ENCODE assay signal across 10 cellular contexts in the genomic region with DNA sequence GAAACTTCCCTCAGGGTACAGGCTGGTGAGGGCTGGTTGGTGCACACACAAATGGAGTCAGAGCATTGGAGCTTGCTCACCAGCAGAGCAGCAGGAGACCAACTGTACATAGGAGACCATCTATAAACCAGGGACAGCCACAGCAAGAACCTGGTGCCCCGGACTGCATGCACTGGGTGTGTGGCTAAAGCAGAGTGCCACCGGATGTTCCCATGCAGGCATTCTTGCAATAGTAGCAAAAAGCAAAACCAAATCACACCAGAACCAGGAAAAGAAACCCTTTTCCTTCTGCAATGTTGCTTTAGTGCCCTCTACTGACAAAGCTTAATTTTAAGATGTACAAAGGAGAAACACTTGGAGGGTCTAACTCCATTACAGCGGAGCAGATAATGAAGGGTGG.
DNase-seq lines count a peak whose midpoint lies in the region; TF ChIP-seq lines count a peak whose summit lies in the region.
"Had no signal": no experiment of that assay in that cellular context is flagged by ENCODE, and none has a peak within 500 bp of the region (broad histone marks: within the 10 kb centered on the region; RNA-seq: fewer than 3 reads in every experiment).

No MANE protein-coding gene starts in this region.

- no peak for TF ChIP-seq POLR2A in vagina (IDR thresholded peaks at IDR 0.05)

- peaks cover 3% of the 10 kb centered on the region for H3K9me3 Mint-ChIP-seq in neural crest cell

- H3K27ac ChIP-seq in brain microvascular endothelial cell (no peak overlapping the region), vagina (no peak overlapping the region)
- H3K27ac ChIP-seq: esophagus squamous epithelium had no signal

- H3K36me3 ChIP-seq in brain microvascular endothelial cell (replicated peaks) = no peaks in the 10 kb centered on the region
- H3K36me3 ChIP-seq in HAP-1 (replicated peaks) = no peaks in the 10 kb centered on the region
- no peaks in the 10 kb centered on the region for H3K36me3 ChIP-seq in vagina
- H3K36me3 ChIP-seq: esophagus squamous epithelium had no signal

- no peaks in the 10 kb centered on the region for H3K27me3 Mint-ChIP-seq in neural crest cell (ENCODE audit: low read depth)
- H3K27me3 Mint-ChIP-seq: activated CD8-positive, alpha-beta T cell treated with anti-CD3 and anti-CD28 coated beads for 36 hours had no signal

- peak; percentile 4 for DNase-seq in GM13976 (ENCODE audit: low spot score)
- peak; percentile 69 for DNase-seq in MV-4-11 (lab: John Stamatoyannopoulos, UW)
- peak; percentile 8 for DNase-seq in brain microvascular endothelial cell
- DNase-seq in neural crest cell (ENCODE audit: low read depth, low spot score) = no peak
- no peak for DNase-seq in effector CD8-positive, alpha-beta T cell (lab: John Stamatoyannopoulos, UW)
- no peak for DNase-seq in HAP-1 (ENCODE audit: low spot score in 2 of 2)
- no peak for DNase-seq in vagina (ENCODE audit: extremely low spot score in 2 of 2)
- DNase-seq in LoVo (ENCODE audit: low spot score) = no peak
- DNase-seq: activated CD8-positive, alpha-beta T cell treated with anti-CD3 and anti-CD28 coated beads for 36 hours; esophagus squamous epithelium had no signal

- no peaks in the 10 kb centered on the region for H3K36me3 Mint-ChIP-seq in neural crest cell (ENCODE audit: low read depth)

- no peak overlapping the region for H3K27ac Mint-ChIP-seq in neural crest cell (ENCODE audit: unreplicated experiment)
- H3K27ac Mint-ChIP-seq: activated CD8-positive, alpha-beta T cell treated with anti-CD3 and anti-CD28 coated beads for 36 hours had no signal

- intact Hi-C loops in vagina (cut with DNase I) = no loop called here

- TF ChIP-seq CTCF in GM13976 (IDR thresholded peaks at IDR 0.05; ENCODE audit: borderline replicate concordance, control extremely low read depth, extremely low read depth, insufficient read depth, missing control alignments) (no peak), brain microvascular endothelial cell (IDR thresholded peaks at IDR 0.05; ENCODE audit: low read depth, low read length, missing control alignments) (peak; percentile 54), neural crest cell (conservative IDR thresholded peaks at IDR 0.05) (peak; percentile 66), vagina (IDR thresholded peaks at IDR 0.05) (no peak)

- in situ Hi-C loops in GM13976 (cut with MboI; ENCODE audit: low sequenced_read_pairs, unreplicated experiment) = no loop called here
- in situ Hi-C loops in brain microvascular endothelial cell (cut with HindIII; ENCODE audit: low pct_ligation_motif_present, low sequenced_read_pairs) = no loop called here
- in situ Hi-C loops in HAP-1 (cut with MboI; ENCODE audit: low sequenced_read_pairs) = no loop called here

- peaks cover 30% of the 10 kb centered on the region for H3K4me1 Mint-ChIP-seq in neural crest cell

- H3K4me3 Mint-ChIP-seq in neural crest cell = no peak overlapping the region
- H3K4me3 Mint-ChIP-seq: activated CD8-positive, alpha-beta T cell treated with anti-CD3 and anti-CD28 coated beads for 36 hours had no signal

- no peaks in the 10 kb centered on the region for H3K9me3 ChIP-seq in HAP-1
- H3K9me3 ChIP-seq in vagina = no peaks in the 10 kb centered on the region
- H3K9me3 ChIP-seq: esophagus squamous epithelium had no signal

- no peaks in the 10 kb centered on the region for H3K27me3 ChIP-seq in brain microvascular endothelial cell (replicated peaks)
- no peaks in the 10 kb centered on the region for H3K27me3 ChIP-seq in HAP-1 (ENCODE audit: low read depth)
- H3K27me3 ChIP-seq in vagina = no peaks in the 10 kb centered on the region
- H3K27me3 ChIP-seq: esophagus squamous epithelium had no signal

- H3K4me1 ChIP-seq in HAP-1 (no peaks in the 10 kb centered on the region), vagina (no peaks in the 10 kb centered on the region)
- H3K4me1 ChIP-seq: esophagus squamous epithelium had no signal

- H3K4me3 ChIP-seq in brain microvascular endothelial cell (ENCODE audit: low read depth, low read length) (no peak overlapping the region), HAP-1 (no peak overlapping the region), vagina (no peak overlapping the region)
- H3K4me3 ChIP-seq: esophagus squamous epithelium had no signal

Comparison
In these comparisons a context has a peak if more than half of its experiments do, and no peak if none do; other contexts are left out.
1. DNase-seq: peak in GM13976 (single experiment), MV-4-11 (single experiment) and brain microvascular endothelial cell (single experiment); none in neural crest cell (single experiment), effector CD8-positive, alpha-beta T cell (single experiment), HAP-1 (0 of 2), vagina (0 of 2) and LoVo (single experiment).
2. CTCF ChIP-seq: peak in brain microvascular endothelial cell (single experiment) and neural crest cell (single experiment); none in GM13976 (single experiment) and vagina (0 of 3).